Comparison of ENCODE assay signal across 1 cellular context in genomic region chr16:22010902-22011301, GRCh38.
TF ChIP-seq lines count a peak whose summit lies in the region.

No MANE protein-coding gene starts in this region.

TF ChIP-seq in HEK293, 187 proteins besides CTCF, POLR2A, EP300 and RAD21 (continued from another document):
- TF ChIP-seq ZNF184 (tag by site-specific recombination; IDR thresholded peaks at IDR 0.05), result no peak
